1 cellular context compared by ENCODE assay signal in the genomic region with DNA sequence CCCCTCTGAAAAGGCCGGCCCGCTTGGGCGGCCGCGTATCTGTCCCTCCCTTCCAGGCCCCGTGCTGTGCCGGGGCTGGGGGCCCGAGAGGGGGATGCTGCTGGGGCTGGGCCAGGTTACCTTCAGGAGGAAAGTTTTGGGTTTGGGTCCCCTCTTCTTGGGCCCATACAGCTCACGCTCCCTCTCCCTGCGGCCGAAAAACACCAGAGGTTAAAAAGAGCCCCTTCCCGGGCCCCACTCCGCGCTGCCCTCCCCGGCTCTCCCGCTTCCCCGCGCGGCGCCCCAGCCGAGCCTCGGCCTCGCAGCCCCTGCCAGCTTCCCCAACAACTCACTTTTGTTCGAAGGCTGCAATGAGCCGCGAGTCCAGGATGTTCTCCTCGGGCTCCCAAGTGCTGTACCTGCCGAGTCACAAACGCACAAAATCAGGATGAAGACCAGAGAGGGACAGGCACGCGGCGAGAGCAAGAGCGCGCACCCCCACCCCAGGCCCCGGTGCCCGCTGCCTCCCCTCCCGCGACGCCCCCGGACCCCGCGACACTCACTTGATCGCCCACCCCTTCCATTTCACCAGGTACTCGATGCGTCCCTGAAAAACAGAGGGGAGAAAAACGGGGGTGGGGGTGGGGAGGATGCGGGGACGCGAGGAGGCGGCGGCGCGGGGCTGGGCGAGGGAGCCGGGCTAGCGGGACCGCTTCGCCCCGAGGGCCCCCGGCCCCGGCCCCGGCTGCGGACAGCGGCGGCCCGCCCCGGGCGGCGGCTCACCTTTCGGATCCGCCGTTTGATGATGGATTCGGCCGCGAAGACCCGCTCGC.
TF ChIP-seq lines count a peak whose summit lies in the region.

No MANE protein-coding gene starts in this region.

TF ChIP-seq in HepG2, 621 proteins besides CTCF, POLR2A, EP300 and RAD21 (continued from another document and continues in another):
- TF ChIP-seq RNF2 (conservative IDR thresholded peaks at IDR 0.05; ENCODE audit: low read depth) = no peak
- TF ChIP-seq ZC3H13 (CRISPR knock-in tag; IDR thresholded peaks at IDR 0.05) = peak; percentile 54; the same call in 1 of the 2 replicates
- TF ChIP-seq, protein P1, sequence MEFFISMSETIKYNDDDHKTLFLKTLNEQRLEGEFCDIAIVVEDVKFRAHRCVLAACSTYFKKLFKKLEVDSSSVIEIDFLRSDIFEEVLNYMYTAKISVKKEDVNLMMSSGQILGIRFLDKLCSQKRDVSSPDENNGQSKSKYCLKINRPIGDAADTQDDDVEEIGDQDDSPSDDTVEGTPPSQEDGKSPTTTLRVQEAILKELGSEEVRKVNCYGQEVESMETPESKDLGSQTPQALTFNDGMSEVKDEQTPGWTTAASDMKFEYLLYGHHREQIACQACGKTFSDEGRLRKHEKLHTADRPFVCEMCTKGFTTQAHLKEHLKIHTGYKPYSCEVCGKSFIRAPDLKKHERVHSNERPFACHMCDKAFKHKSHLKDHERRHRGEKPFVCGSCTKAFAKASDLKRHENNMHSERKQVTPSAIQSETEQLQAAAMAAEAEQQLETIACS (CRISPR knock-in tag; IDR thresholded peaks at IDR 0.05) = no peak
- no peak for TF ChIP-seq NCOA2 (CRISPR knock-in tag; IDR thresholded peaks at IDR 0.05)
- TF ChIP-seq, protein P2, sequence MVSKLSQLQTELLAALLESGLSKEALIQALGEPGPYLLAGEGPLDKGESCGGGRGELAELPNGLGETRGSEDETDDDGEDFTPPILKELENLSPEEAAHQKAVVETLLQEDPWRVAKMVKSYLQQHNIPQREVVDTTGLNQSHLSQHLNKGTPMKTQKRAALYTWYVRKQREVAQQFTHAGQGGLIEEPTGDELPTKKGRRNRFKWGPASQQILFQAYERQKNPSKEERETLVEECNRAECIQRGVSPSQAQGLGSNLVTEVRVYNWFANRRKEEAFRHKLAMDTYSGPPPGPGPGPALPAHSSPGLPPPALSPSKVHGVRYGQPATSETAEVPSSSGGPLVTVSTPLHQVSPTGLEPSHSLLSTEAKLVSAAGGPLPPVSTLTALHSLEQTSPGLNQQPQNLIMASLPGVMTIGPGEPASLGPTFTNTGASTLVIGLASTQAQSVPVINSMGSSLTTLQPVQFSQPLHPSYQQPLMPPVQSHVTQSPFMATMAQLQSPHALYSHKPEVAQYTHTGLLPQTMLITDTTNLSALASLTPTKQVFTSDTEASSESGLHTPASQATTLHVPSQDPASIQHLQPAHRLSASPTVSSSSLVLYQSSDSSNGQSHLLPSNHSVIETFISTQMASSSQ (IDR thresholded peaks at IDR 0.05; ENCODE audit: low read depth) = no peak
- TF ChIP-seq, protein P2 (CRISPR knock-in tag; IDR thresholded peaks at IDR 0.05; ENCODE audit: borderline replicate concordance) = peak; percentile 7; the same call in 1 of the 2 replicates
- no peak for TF ChIP-seq ZNF556 (CRISPR knock-in tag; IDR thresholded peaks at IDR 0.05; ENCODE audit: borderline replicate concordance)
- TF ChIP-seq, protein P3, sequence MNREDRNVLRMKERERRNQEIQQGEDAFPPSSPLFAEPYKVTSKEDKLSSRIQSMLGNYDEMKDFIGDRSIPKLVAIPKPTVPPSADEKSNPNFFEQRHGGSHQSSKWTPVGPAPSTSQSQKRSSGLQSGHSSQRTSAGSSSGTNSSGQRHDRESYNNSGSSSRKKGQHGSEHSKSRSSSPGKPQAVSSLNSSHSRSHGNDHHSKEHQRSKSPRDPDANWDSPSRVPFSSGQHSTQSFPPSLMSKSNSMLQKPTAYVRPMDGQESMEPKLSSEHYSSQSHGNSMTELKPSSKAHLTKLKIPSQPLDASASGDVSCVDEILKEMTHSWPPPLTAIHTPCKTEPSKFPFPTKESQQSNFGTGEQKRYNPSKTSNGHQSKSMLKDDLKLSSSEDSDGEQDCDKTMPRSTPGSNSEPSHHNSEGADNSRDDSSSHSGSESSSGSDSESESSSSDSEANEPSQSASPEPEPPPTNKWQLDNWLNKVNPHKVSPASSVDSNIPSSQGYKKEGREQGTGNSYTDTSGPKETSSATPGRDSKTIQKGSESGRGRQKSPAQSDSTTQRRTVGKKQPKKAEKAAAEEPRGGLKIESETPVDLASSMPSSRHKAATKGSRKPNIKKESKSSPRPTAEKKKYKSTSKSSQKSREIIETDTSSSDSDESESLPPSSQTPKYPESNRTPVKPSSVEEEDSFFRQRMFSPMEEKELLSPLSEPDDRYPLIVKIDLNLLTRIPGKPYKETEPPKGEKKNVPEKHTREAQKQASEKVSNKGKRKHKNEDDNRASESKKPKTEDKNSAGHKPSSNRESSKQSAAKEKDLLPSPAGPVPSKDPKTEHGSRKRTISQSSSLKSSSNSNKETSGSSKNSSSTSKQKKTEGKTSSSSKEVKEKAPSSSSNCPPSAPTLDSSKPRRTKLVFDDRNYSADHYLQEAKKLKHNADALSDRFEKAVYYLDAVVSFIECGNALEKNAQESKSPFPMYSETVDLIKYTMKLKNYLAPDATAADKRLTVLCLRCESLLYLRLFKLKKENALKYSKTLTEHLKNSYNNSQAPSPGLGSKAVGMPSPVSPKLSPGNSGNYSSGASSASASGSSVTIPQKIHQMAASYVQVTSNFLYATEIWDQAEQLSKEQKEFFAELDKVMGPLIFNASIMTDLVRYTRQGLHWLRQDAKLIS (CRISPR knock-in tag; IDR thresholded peaks at IDR 0.05) = no peak
- TF ChIP-seq TGIF2 (CRISPR knock-in tag; IDR thresholded peaks at IDR 0.05) = no peak
- TF ChIP-seq, protein P4, sequence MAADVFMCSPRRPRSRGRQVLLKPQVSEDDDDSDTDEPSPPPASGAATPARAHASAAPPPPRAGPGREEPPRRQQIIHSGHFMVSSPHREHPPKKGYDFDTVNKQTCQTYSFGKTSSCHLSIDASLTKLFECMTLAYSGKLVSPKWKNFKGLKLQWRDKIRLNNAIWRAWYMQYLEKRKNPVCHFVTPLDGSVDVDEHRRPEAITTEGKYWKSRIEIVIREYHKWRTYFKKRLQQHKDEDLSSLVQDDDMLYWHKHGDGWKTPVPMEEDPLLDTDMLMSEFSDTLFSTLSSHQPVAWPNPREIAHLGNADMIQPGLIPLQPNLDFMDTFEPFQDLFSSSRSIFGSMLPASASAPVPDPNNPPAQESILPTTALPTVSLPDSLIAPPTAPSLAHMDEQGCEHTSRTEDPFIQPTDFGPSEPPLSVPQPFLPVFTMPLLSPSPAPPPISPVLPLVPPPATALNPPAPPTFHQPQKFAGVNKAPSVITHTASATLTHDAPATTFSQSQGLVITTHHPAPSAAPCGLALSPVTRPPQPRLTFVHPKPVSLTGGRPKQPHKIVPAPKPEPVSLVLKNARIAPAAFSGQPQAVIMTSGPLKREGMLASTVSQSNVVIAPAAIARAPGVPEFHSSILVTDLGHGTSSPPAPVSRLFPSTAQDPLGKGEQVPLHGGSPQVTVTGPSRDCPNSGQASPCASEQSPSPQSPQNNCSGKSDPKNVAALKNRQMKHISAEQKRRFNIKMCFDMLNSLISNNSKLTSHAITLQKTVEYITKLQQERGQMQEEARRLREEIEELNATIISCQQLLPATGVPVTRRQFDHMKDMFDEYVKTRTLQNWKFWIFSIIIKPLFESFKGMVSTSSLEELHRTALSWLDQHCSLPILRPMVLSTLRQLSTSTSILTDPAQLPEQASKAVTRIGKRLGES (CRISPR knock-in tag; IDR thresholded peaks at IDR 0.05; ENCODE audit: borderline replicate concordance) = no peak
- no peak for TF ChIP-seq ZC3H4 (CRISPR knock-in tag; IDR thresholded peaks at IDR 0.05; ENCODE audit: borderline replicate concordance)
- TF ChIP-seq, protein P5, sequence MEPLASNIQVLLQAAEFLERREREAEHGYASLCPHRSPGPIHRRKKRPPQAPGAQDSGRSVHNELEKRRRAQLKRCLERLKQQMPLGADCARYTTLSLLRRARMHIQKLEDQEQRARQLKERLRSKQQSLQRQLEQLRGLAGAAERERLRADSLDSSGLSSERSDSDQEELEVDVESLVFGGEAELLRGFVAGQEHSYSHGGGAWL (CRISPR knock-in tag; IDR thresholded peaks at IDR 0.05) = peak; percentile 43; the same call in 1 of the 2 replicates
- no peak for TF ChIP-seq SNAI1 (CRISPR knock-in tag; IDR thresholded peaks at IDR 0.05; ENCODE audit: borderline replicate concordance)
- TF ChIP-seq REXO4 (CRISPR knock-in tag; IDR thresholded peaks at IDR 0.05; ENCODE audit: borderline replicate concordance) = no peak
- no peak for TF ChIP-seq ZNF788 (CRISPR knock-in tag; IDR thresholded peaks at IDR 0.05; ENCODE audit: borderline replicate concordance)
- TF ChIP-seq, protein P6, sequence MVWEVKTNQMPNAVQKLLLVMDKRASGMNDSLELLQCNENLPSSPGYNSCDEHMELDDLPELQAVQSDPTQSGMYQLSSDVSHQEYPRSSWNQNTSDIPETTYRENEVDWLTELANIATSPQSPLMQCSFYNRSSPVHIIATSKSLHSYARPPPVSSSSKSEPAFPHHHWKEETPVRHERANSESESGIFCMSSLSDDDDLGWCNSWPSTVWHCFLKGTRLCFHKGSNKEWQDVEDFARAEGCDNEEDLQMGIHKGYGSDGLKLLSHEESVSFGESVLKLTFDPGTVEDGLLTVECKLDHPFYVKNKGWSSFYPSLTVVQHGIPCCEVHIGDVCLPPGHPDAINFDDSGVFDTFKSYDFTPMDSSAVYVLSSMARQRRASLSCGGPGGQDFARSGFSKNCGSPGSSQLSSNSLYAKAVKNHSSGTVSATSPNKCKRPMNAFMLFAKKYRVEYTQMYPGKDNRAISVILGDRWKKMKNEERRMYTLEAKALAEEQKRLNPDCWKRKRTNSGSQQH (CRISPR knock-in tag; IDR thresholded peaks at IDR 0.05; ENCODE audit: low read depth) = no peak
- no peak for TF ChIP-seq FLYWCH1 (CRISPR knock-in tag; IDR thresholded peaks at IDR 0.05)
- peak; percentile 77 for TF ChIP-seq ZNF777 (CRISPR knock-in tag; IDR thresholded peaks at IDR 0.05)
- TF ChIP-seq ETV5 (CRISPR knock-in tag; IDR thresholded peaks at IDR 0.05; ENCODE audit: borderline replicate concordance) = no peak
- TF ChIP-seq DMAP1 (CRISPR knock-in tag; IDR thresholded peaks at IDR 0.05) = no peak
- TF ChIP-seq, protein P7, sequence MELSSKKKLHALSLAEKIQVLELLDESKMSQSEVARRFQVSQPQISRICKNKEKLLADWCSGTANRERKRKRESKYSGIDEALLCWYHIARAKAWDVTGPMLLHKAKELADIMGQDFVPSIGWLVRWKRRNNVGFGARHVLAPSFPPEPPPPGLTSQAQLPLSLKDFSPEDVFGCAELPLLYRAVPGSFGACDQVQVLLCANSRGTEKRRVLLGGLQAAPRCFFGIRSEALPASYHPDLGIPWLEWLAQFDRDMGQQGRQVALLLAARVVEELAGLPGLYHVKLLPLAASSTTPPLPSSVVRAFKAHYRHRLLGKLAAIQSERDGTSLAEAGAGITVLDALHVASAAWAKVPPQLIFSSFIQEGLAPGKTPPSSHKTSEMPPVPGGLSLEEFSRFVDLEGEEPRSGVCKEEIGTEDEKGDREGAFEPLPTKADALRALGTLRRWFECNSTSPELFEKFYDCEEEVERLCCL (CRISPR knock-in tag; IDR thresholded peaks at IDR 0.05; ENCODE audit: borderline replicate concordance) = no peak
- TF ChIP-seq ZZZ3 (CRISPR knock-in tag; IDR thresholded peaks at IDR 0.05; ENCODE audit: borderline replicate concordance) = no peak
- no peak for TF ChIP-seq ATF7-NPFF (CRISPR knock-in tag; IDR thresholded peaks at IDR 0.05; ENCODE audit: low read depth)
- no peak for TF ChIP-seq ZNF350 (CRISPR knock-in tag; IDR thresholded peaks at IDR 0.05; ENCODE audit: borderline replicate concordance, low read depth)
- TF ChIP-seq ZNF446 (CRISPR knock-in tag; IDR thresholded peaks at IDR 0.05) = 0 out of 2 replicates have a peak, but pooled peaks have one; percentile 61
- TF ChIP-seq, protein P8, sequence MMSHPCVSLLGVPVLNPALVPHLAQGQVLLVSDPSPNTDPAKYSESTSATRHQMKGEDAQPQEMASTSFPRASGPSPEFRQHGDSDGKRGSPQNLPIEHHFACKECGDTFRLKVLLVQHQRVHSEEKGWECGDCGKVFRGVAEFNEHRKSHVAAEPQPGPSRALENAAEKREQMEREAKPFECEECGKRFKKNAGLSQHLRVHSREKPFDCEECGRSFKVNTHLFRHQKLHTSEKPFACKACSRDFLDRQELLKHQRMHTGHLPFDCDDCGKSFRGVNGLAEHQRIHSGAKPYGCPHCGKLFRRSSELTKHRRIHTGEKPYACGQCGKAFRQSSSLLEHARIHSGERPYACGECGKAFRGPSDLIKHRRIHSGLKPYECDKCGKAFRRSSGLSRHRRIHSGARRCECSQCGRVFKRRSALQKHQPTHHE (CRISPR knock-in tag; IDR thresholded peaks at IDR 0.05; ENCODE audit: borderline replicate concordance) = no peak
- TF ChIP-seq NFKB2 (CRISPR knock-in tag; IDR thresholded peaks at IDR 0.05; ENCODE audit: borderline replicate concordance) = no peak
- TF ChIP-seq SMAD9 (CRISPR knock-in tag; IDR thresholded peaks at IDR 0.05) = no peak
- TF ChIP-seq, protein P9, sequence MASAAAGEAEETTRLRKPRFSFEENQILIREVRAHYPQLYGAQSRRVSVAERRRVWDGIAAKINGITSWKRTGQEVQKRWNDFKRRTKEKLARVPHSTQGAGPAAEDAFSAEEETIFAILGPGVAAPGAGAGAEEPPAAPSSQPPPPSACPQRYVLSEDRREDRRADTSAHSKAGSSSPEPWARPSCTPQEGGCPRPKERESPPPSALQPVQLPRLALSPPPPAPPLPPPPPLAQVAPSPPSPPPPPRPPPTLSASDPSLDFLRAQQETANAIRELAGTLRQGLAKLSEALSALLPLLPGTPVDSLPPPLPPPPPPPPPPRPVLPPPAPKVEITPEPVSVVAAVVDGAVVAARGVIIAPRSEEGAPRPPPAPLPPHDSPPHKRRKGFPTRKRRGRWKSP (CRISPR knock-in tag; IDR thresholded peaks at IDR 0.05) = no peak
- no peak for TF ChIP-seq KDM4B (CRISPR knock-in tag; IDR thresholded peaks at IDR 0.05)
- TF ChIP-seq, protein P10, sequence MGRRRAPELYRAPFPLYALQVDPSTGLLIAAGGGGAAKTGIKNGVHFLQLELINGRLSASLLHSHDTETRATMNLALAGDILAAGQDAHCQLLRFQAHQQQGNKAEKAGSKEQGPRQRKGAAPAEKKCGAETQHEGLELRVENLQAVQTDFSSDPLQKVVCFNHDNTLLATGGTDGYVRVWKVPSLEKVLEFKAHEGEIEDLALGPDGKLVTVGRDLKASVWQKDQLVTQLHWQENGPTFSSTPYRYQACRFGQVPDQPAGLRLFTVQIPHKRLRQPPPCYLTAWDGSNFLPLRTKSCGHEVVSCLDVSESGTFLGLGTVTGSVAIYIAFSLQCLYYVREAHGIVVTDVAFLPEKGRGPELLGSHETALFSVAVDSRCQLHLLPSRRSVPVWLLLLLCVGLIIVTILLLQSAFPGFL (CRISPR knock-in tag; IDR thresholded peaks at IDR 0.05) = no peak
